ENCODE assay signal across 24 cellular contexts in genomic region chr14:58068306-58068705, GRCh38.
"Had no signal": no experiment of that assay in that cellular context is flagged by ENCODE, and none has a peak within 500 bp of the region (broad histone marks: within the 10 kb centered on the region; RNA-seq: fewer than 3 reads in every experiment).

No MANE protein-coding gene starts in this region.

- DNase-seq: stimulated activated CD4-positive, alpha-beta T cell treated with anti-CD3 and anti-CD28 coated beads, Interleukin-2, amount 100 ng/mL, for 48 hours; stimulated activated CD4-positive, alpha-beta T cell treated with anti-CD3 and anti-CD28 coated beads, Interleukin-4, amount 100 ng/mL, for 1 hour; stimulated activated CD4-positive, alpha-beta T cell treated with anti-CD3 and anti-CD28 coated beads, Interleukin-4, amount 100 ng/mL, for 24 hours; stimulated activated CD4-positive, alpha-beta T cell treated with anti-CD3 and anti-CD28 coated beads, Interleukin-4, amount 100 ng/mL, for 4 hours; stimulated activated CD8-positive, alpha-beta memory T cell treated with anti-CD3 and anti-CD28 coated beads, Interleukin-4, amount 100 ng/mL, for 48 hours; stimulated activated naive B cell treated with anti-CD40 and anti-IgM and Interleukin-4, amounts not matched to agents 10 μg/mL and 1 μg/mL and 100 μg/mL, for 72 hours; stimulated activated naive CD4-positive, alpha-beta T cell; stimulated activated naive CD4-positive, alpha-beta T cell treated with Interleukin-2 at 50 U/mL for 16 hours; stimulated activated naive CD8-positive, alpha-beta T cell treated with anti-CD3 and anti-CD28 coated beads, Interleukin-15, amount 100 ng/mL, for 72 hours; stimulated activated naive CD8-positive, alpha-beta T cell treated with anti-CD3 and anti-CD28 coated beads, Interleukin-15, Interleukin-2, amounts not matched to agents 100 U/mL and 50 U/mL, for 24 hours; stomach; substantia nigra; testis; thyroid gland; tibial artery; transverse colon; trophoblast cell; upper lobe of left lung; upper lobe of right lung; uterus had no signal

- H3K36me3 ChIP-seq: stomach, suprapubic skin, thoracic aorta, thyroid gland, tibial artery, transverse colon, upper lobe of left lung, upper lobe of right lung, uterus, vagina had no signal

- H3K9me3 ChIP-seq: stomach, suprapubic skin, testis, thoracic aorta, thyroid gland, tibial artery, tibial nerve, transverse colon, upper lobe of left lung, upper lobe of right lung, uterus, vagina had no signal

- H3K27me3 ChIP-seq: stomach, suprapubic skin, testis, thyroid gland, tibial artery, tibial nerve, transverse colon, upper lobe of left lung, upper lobe of right lung, uterus, vagina had no signal

- H3K27ac ChIP-seq: stomach, suprapubic skin, testis, thoracic aorta, thyroid gland, tibial artery, tibial nerve, transverse colon, upper lobe of left lung, upper lobe of right lung, uterus, vagina had no signal

- H3K4me3 ChIP-seq: stomach, suprapubic skin, testis, thoracic aorta, thyroid gland, tibial artery, tibial nerve, transverse colon, upper lobe of left lung, upper lobe of right lung, uterus, vagina had no signal
